In genomic region chr7:99086532-99086931, GRCh38 we compare ENCODE assay signal across 9 cellular contexts.
"Had no signal": no experiment of that assay in that cellular context is flagged by ENCODE, and none has a peak within 500 bp of the region (broad histone marks: within the 10 kb centered on the region; RNA-seq: fewer than 3 reads in every experiment).

No MANE protein-coding gene starts in this region.

- H3K4me2 ChIP-seq: GM23338 had no signal

- ATAC-seq: GM23338, HepG2 had no signal

- DNase-seq: H9, HCEC 1CT, HFFc6 had no signal

- FAIRE-seq: H1, H54, HepG2 had no signal

- H3K27ac ChIP-seq: HL-60 had no signal

- H2AFZ ChIP-seq: GM23338 had no signal

- H3K4me3 ChIP-seq: GM23338 had no signal

- H3K4me3 Mint-ChIP-seq: GM23338, H9, HFFc6 had no signal

- H3K27me3 Mint-ChIP-seq: IgD-negative memory B cell had no signal

- H3K9me3 Mint-ChIP-seq: HFFc6 had no signal

- H3K27ac Mint-ChIP-seq: GM23338, H9, HFFc6, IgD-negative memory B cell had no signal
